In genomic region chr11:59669611-59670009, GRCh38 we compare ENCODE assay signal across 8 cellular contexts. TPM values are rescaled to one million over a fixed set of nuclear protein-coding genes. Genes with fewer than 3 reads are reported as not detected.
DNase-seq lines count a peak whose midpoint lies in the region; ATAC-seq and TF ChIP-seq lines count a peak whose summit lies in the region.

No MANE protein-coding gene starts in this region.

- ATAC-seq in GM21381 (IDR thresholded peaks at IDR 0.05; ENCODE audit: unreplicated experiment) (peak; percentile 12), SK-N-SH treated with all-trans-retinoic acid at 6 μM for 48 hours (peak; percentile 39), GM18517 (IDR thresholded peaks at IDR 0.05; ENCODE audit: unreplicated experiment) (no peak), HG02884 (IDR thresholded peaks at IDR 0.05; ENCODE audit: unreplicated experiment) (no peak)
- no peak for ATAC-seq in natural killer cell treated with Interleukin-12 subunit alpha and Interleukin-12 subunit beta and Interleukin-15 and Interleukin-18, amount 100 ng/mL, for 72 hours

- DNase-seq in AG09319 (ENCODE audit: extremely low read depth, low read depth), result peak; percentile 2
- peak; percentile 59 to 72 for DNase-seq in fibroblast of lung (ENCODE audit: low read depth in 2 of 2)
- no peak for DNase-seq in natural killer cell treated with Interleukin-12 subunit alpha and Interleukin-12 subunit beta and Interleukin-15 and Interleukin-18, amount 100 ng/mL, for 72 hours (ENCODE audit: low spot score)
- DNase-seq in central memory CD4-positive, alpha-beta T cell, result no peak

- no peaks in the 10 kb centered on the region for H3K4me1 ChIP-seq in fibroblast of lung (ENCODE audit: control insufficient read depth, extremely low read depth, insufficient read depth, low read length)

- peak overlapping the region; percentile 63 for H3K9ac ChIP-seq in fibroblast of lung (ENCODE audit: insufficient read depth, low read length)

- peak overlapping the region; percentile 46 to 85 (median 62) for H3K4me3 ChIP-seq in fibroblast of lung (replicated peaks in 1 of 4; ENCODE audit: control extremely low read depth in 1 of 4, insufficient read depth in 1 of 4, low read depth in 3 of 4, low read length in 4 of 4)

- peak overlapping the region; percentile 57 for H2AFZ ChIP-seq in fibroblast of lung (ENCODE audit: low read length)

- H3K36me3 Mint-ChIP-seq in natural killer cell treated with Interleukin-12 subunit alpha and Interleukin-12 subunit beta and Interleukin-15 and Interleukin-18, amount 100 ng/mL, for 72 hours, result peaks cover 21% of the 10 kb centered on the region

- H3K9me3 ChIP-seq in fibroblast of lung (ENCODE audit: control insufficient read depth, insufficient read depth, low read depth, low read length), result no peaks in the 10 kb centered on the region

- peaks cover 28% of the 10 kb centered on the region for H3K79me2 ChIP-seq in fibroblast of lung (ENCODE audit: control insufficient read depth, insufficient read depth, low read length)

- peak overlapping the region; percentile 95 for H3K4me3 Mint-ChIP-seq in natural killer cell treated with Interleukin-12 subunit alpha and Interleukin-12 subunit beta and Interleukin-15 and Interleukin-18, amount 100 ng/mL, for 72 hours

- no peaks in the 10 kb centered on the region for H3K27me3 ChIP-seq in fibroblast of lung (ENCODE audit: control insufficient read depth, insufficient read depth, low read length)

- no peaks in the 10 kb centered on the region for H3K27me3 Mint-ChIP-seq in natural killer cell treated with Interleukin-12 subunit alpha and Interleukin-12 subunit beta and Interleukin-15 and Interleukin-18, amount 100 ng/mL, for 72 hours

- TF ChIP-seq CTCF in AG09319 (IDR thresholded peaks at IDR 0.05; ENCODE audit: low read depth, low read length) (no peak; the same call in 1 of the 2 replicates), fibroblast of lung (conservative IDR thresholded peaks at IDR 0.05 in 1 of 2, IDR thresholded peaks at IDR 0.05 in 1 of 2; ENCODE audit: low read depth in 1 of 2, low read length in 2 of 2) (no peak)

- peaks cover 34 to 36% of the 10 kb centered on the region in 2 donors for H3K4me1 Mint-ChIP-seq in natural killer cell treated with Interleukin-12 subunit alpha and Interleukin-12 subunit beta and Interleukin-15 and Interleukin-18, amount 100 ng/mL, for 72 hours (ENCODE audit: low read depth in 2 of 2)

- H3K36me3 ChIP-seq in fibroblast of lung (ENCODE audit: control insufficient read depth, insufficient read depth, low read length), result peaks cover 4% of the 10 kb centered on the region

- peak overlapping the region; percentile 95 to 99 for H3K27ac Mint-ChIP-seq in natural killer cell treated with Interleukin-12 subunit alpha and Interleukin-12 subunit beta and Interleukin-15 and Interleukin-18, amount 100 ng/mL, for 72 hours

- peak overlapping the region; percentile 90 for H3K27ac ChIP-seq in fibroblast of lung (ENCODE audit: insufficient read depth, low read length)

- peak overlapping the region; percentile 95 for H3K4me2 ChIP-seq in fibroblast of lung (ENCODE audit: extremely low read depth, insufficient read depth, low read length)

- no peaks in the 10 kb centered on the region for H4K20me1 ChIP-seq in fibroblast of lung (ENCODE audit: control insufficient read depth, extremely low read depth, insufficient read depth, low read length)

- no peaks in the 10 kb centered on the region for H3K9me3 Mint-ChIP-seq in natural killer cell treated with Interleukin-12 subunit alpha and Interleukin-12 subunit beta and Interleukin-15 and Interleukin-18, amount 100 ng/mL, for 72 hours

TF ChIP-seq in SK-N-SH treated with all-trans-retinoic acid at 6 μM for 48 hours, 23 proteins besides CTCF, POLR2A, EP300 and RAD21:
- TF ChIP-seq, protein P1, sequence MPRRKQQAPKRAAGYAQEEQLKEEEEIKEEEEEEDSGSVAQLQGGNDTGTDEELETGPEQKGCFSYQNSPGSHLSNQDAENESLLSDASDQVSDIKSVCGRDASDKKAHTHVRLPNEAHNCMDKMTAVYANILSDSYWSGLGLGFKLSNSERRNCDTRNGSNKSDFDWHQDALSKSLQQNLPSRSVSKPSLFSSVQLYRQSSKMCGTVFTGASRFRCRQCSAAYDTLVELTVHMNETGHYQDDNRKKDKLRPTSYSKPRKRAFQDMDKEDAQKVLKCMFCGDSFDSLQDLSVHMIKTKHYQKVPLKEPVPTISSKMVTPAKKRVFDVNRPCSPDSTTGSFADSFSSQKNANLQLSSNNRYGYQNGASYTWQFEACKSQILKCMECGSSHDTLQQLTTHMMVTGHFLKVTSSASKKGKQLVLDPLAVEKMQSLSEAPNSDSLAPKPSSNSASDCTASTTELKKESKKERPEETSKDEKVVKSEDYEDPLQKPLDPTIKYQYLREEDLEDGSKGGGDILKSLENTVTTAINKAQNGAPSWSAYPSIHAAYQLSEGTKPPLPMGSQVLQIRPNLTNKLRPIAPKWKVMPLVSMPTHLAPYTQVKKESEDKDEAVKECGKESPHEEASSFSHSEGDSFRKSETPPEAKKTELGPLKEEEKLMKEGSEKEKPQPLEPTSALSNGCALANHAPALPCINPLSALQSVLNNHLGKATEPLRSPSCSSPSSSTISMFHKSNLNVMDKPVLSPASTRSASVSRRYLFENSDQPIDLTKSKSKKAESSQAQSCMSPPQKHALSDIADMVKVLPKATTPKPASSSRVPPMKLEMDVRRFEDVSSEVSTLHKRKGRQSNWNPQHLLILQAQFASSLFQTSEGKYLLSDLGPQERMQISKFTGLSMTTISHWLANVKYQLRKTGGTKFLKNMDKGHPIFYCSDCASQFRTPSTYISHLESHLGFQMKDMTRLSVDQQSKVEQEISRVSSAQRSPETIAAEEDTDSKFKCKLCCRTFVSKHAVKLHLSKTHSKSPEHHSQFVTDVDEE (CRISPR knock-in tag; IDR thresholded peaks at IDR 0.05), result no peak
- peak; percentile 76 for TF ChIP-seq ZNF70 (CRISPR knock-in tag; IDR thresholded peaks at IDR 0.05)
- TF ChIP-seq CSDC2 (CRISPR knock-in tag; IDR thresholded peaks at IDR 0.05), result 0 out of 2 replicates have a peak, but pooled peaks have one; percentile 23
- TF ChIP-seq, protein P2, sequence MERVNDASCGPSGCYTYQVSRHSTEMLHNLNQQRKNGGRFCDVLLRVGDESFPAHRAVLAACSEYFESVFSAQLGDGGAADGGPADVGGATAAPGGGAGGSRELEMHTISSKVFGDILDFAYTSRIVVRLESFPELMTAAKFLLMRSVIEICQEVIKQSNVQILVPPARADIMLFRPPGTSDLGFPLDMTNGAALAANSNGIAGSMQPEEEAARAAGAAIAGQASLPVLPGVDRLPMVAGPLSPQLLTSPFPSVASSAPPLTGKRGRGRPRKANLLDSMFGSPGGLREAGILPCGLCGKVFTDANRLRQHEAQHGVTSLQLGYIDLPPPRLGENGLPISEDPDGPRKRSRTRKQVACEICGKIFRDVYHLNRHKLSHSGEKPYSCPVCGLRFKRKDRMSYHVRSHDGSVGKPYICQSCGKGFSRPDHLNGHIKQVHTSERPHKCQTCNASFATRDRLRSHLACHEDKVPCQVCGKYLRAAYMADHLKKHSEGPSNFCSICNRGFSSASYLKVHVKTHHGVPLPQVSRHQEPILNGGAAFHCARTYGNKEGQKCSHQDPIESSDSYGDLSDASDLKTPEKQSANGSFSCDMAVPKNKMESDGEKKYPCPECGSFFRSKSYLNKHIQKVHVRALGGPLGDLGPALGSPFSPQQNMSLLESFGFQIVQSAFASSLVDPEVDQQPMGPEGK (CRISPR knock-in tag; IDR thresholded peaks at IDR 0.05; ENCODE audit: borderline replicate concordance), result no peak

RNA-seq across cellular contexts. Expression of gene PATL1, which starts 0.8 kb away (rescaled TPM):
- 8.2 and 11.6 TPM in 2 replicates for total RNA-seq in fibroblast of lung
- 66.4 and 68.1 TPM in 2 replicates for polyA plus RNA-seq in fibroblast of lung
- polyA plus RNA-seq in fibroblast of lung (2012), result 31.5 and 31.8 TPM in 2 replicates
- polyA minus RNA-seq in fibroblast of lung (ENCODE audit: low replicate concordance), result 36.2 and 43.5 TPM in 2 replicates
- 10 to 100 TPM; 50.5 to 62.9 TPM for total RNA-seq in natural killer cell treated with Interleukin-12 subunit alpha and Interleukin-12 subunit beta and Interleukin-15 and Interleukin-18, amount 100 ng/mL, for 72 hours

RNA-seq across cellular contexts. Expression of gene OR10V1, which starts 44.0 kb away (rescaled TPM):
- total RNA-seq in fibroblast of lung, result not detected in 2 replicates
- not detected in 2 replicates for polyA plus RNA-seq in fibroblast of lung
- polyA plus RNA-seq in fibroblast of lung (2012), result not detected in 2 replicates
- 2.9 TPM in 1 of 2 replicates, not detected in the other for polyA minus RNA-seq in fibroblast of lung (ENCODE audit: low replicate concordance)
- total RNA-seq in natural killer cell treated with Interleukin-12 subunit alpha and Interleukin-12 subunit beta and Interleukin-15 and Interleukin-18, amount 100 ng/mL, for 72 hours, result not detected

RNA-seq across cellular contexts. Expression of gene OSBP, which starts 54.0 kb away (rescaled TPM):
- 29.5 and 44.1 TPM in 2 replicates for total RNA-seq in fibroblast of lung
- polyA plus RNA-seq in fibroblast of lung, result 32.4 and 34.0 TPM in 2 replicates
- polyA plus RNA-seq in fibroblast of lung (2012), result 27.5 and 29.6 TPM in 2 replicates
- polyA minus RNA-seq in fibroblast of lung (ENCODE audit: low replicate concordance), result 31.3 and 38.8 TPM in 2 replicates
- 10 to 100 TPM; 40.5 to 45.2 TPM for total RNA-seq in natural killer cell treated with Interleukin-12 subunit alpha and Interleukin-12 subunit beta and Interleukin-15 and Interleukin-18, amount 100 ng/mL, for 72 hours

Comparison
In these comparisons a context has a peak if more than half of its experiments do, and no peak if none do; other contexts are left out.
1. DNase-seq: peak in AG09319 (single experiment) and fibroblast of lung (2 of 2); none in natural killer cell treated with Interleukin-12 subunit alpha and Interleukin-12 subunit beta and Interleukin-15 and Interleukin-18, amount 100 ng/mL, for 72 hours (single experiment) and central memory CD4-positive, alpha-beta T cell (single experiment).
2. ATAC-seq: peak in GM21381 (single experiment) and SK-N-SH treated with all-trans-retinoic acid at 6 μM for 48 hours (single experiment); none in natural killer cell treated with Interleukin-12 subunit alpha and Interleukin-12 subunit beta and Interleukin-15 and Interleukin-18, amount 100 ng/mL, for 72 hours (0 of 2), GM18517 (single experiment) and HG02884 (single experiment).